Comparison of ENCODE assay signal across 29 cellular contexts in genomic region chr13:111467111-111467890, GRCh38.
"Had no signal": no experiment of that assay in that cellular context is flagged by ENCODE, and none has a peak within 500 bp of the region (broad histone marks: within the 10 kb centered on the region; RNA-seq: fewer than 3 reads in every experiment).

No MANE protein-coding gene starts in this region.

- H3K9me3 ChIP-seq: esophagus squamous epithelium, gastroesophageal sphincter had no signal

- H3K27ac Mint-ChIP-seq: activated B cell treated with CpG ODN at 0.5 μM for 24 hours; activated naive CD4-positive, alpha-beta T cell treated with anti-CD3 and anti-CD28 coated beads, Interleukin-2, amount 10 ng/mL, durations not matched to agents 7 days and 5 days; activated naive CD4-positive, alpha-beta T cell treated with anti-CD3 and anti-CD28 coated beads, Interleukin-2, amount 50 U/mL, for 72 hours; activated naive CD8-positive, alpha-beta T cell treated with anti-CD3 and anti-CD28 coated beads, Interleukin-2, amount 10 ng/mL, durations not matched to agents 7 days and 5 days; activated T-cell treated with anti-CD3 and anti-CD28 coated beads, Interleukin-2, amount 50 U/mL, for 24 hours; activated T-cell treated with anti-CD3 and anti-CD28 coated beads, Interleukin-2, amount 50 U/mL, for 72 hours; effector memory CD8-positive, alpha-beta T cell; T-helper 17 cell; T-helper 2 cell treated with Interferon-gamma antibody and Interleukin-4, amounts not matched to agents 5 μg/mL and 100 μg/mL, for 36 hours had no signal

- H3K27ac ChIP-seq: brain microvascular endothelial cell, epithelial cell of prostate, esophagus squamous epithelium, gastroesophageal sphincter, WERI-Rb-1 had no signal

- H3K4me1 ChIP-seq: esophagus squamous epithelium, gastroesophageal sphincter had no signal

- H3K9me3 Mint-ChIP-seq: activated B cell treated with CpG ODN at 0.5 μM for 24 hours; activated naive CD4-positive, alpha-beta T cell treated with anti-CD3 and anti-CD28 coated beads, Interleukin-2, amount 10 ng/mL, durations not matched to agents 7 days and 5 days; activated naive CD4-positive, alpha-beta T cell treated with anti-CD3 and anti-CD28 coated beads, Interleukin-2, amount 50 U/mL, for 72 hours; activated naive CD8-positive, alpha-beta T cell treated with anti-CD3 and anti-CD28 coated beads, Interleukin-2, amount 10 ng/mL, durations not matched to agents 7 days and 5 days; activated T-cell treated with anti-CD3 and anti-CD28 coated beads, Interleukin-2, amount 50 U/mL, for 24 hours; activated T-cell treated with anti-CD3 and anti-CD28 coated beads, Interleukin-2, amount 50 U/mL, for 72 hours; central memory CD8-positive, alpha-beta T cell; effector memory CD8-positive, alpha-beta T cell; T-helper 2 cell treated with Interferon-gamma antibody and Interleukin-4, amounts not matched to agents 5 μg/mL and 100 μg/mL, for 36 hours had no signal

- DNase-seq: activated B cell treated with CpG ODN at 0.5 μM for 24 hours; activated CD4-positive, alpha-beta T cell treated with anti-CD3 and anti-CD28 coated beads for 48 hours; activated CD4-positive, alpha-beta T cell treated with anti-CD3 and anti-CD28 coated beads, Interleukin-2, amount 50 U/mL, for 1 hour; activated CD4-positive, alpha-beta T cell treated with anti-CD3 and anti-CD28 coated beads, Interleukin-2, amount 50 U/mL, for 48 hours; activated CD8-positive, alpha-beta memory T cell treated with anti-CD3 and anti-CD28 coated beads, Interleukin-2, amount 50 U/mL, for 4 hours; activated gamma-delta T cell; activated naive CD4-positive, alpha-beta T cell; activated naive CD4-positive, alpha-beta T cell treated with anti-CD3 and anti-CD28 coated beads, Interleukin-2, amount 10 ng/mL, durations not matched to agents 7 days and 5 days; activated naive CD8-positive, alpha-beta T cell treated with anti-CD3 and anti-CD28 coated beads, Interleukin-2, amount 10 ng/mL, durations not matched to agents 7 days and 5 days; activated T-cell treated with anti-CD3 and anti-CD28 coated beads, Interleukin-2, amount 50 U/mL, for 24 hours; activated T-cell treated with anti-CD3 and anti-CD28 coated beads, Interleukin-2, amount 50 U/mL, for 72 hours; anterior cingulate cortex; brain microvascular endothelial cell; cortex of kidney; dermis blood vessel endothelial cell; effector CD4-positive, alpha-beta T cell; effector memory CD8-positive, alpha-beta T cell; esophagus squamous epithelium; foreskin melanocyte; T-helper 1 cell; T-helper 17 cell; T1000; WERI-Rb-1 had no signal

- H3K4me3 Mint-ChIP-seq: activated B cell treated with CpG ODN at 0.5 μM for 24 hours; activated naive CD4-positive, alpha-beta T cell treated with anti-CD3 and anti-CD28 coated beads, Interleukin-2, amount 10 ng/mL, durations not matched to agents 7 days and 5 days; activated naive CD8-positive, alpha-beta T cell treated with anti-CD3 and anti-CD28 coated beads, Interleukin-2, amount 10 ng/mL, durations not matched to agents 7 days and 5 days; activated T-cell treated with anti-CD3 and anti-CD28 coated beads, Interleukin-2, amount 50 U/mL, for 24 hours; activated T-cell treated with anti-CD3 and anti-CD28 coated beads, Interleukin-2, amount 50 U/mL, for 72 hours; central memory CD8-positive, alpha-beta T cell; effector memory CD8-positive, alpha-beta T cell; T-helper 17 cell; T-helper 2 cell treated with Interferon-gamma antibody and Interleukin-4, amounts not matched to agents 5 μg/mL and 100 μg/mL, for 36 hours had no signal

- ATAC-seq: activated CD4-positive, CD25-positive, alpha-beta regulatory T cell treated with anti-CD3 and anti-CD28 coated beads, Interleukin-2, amount 50 U/mL, for 24 hours; activated naive CD4-positive, alpha-beta T cell treated with anti-CD3 and anti-CD28 coated beads, Interleukin-2, amount 50 U/mL, for 72 hours; activated T-cell treated with anti-CD3 and anti-CD28 coated beads, Interleukin-2, amount 50 U/mL, for 72 hours; effector memory CD8-positive, alpha-beta T cell; gastroesophageal sphincter; T-helper 17 cell had no signal

- H3K36me3 Mint-ChIP-seq: activated naive CD4-positive, alpha-beta T cell treated with anti-CD3 and anti-CD28 coated beads, Interleukin-2, amount 10 ng/mL, durations not matched to agents 7 days and 5 days; activated naive CD4-positive, alpha-beta T cell treated with anti-CD3 and anti-CD28 coated beads, Interleukin-2, amount 50 U/mL, for 72 hours; activated naive CD8-positive, alpha-beta T cell treated with anti-CD3 and anti-CD28 coated beads, Interleukin-2, amount 10 ng/mL, durations not matched to agents 7 days and 5 days had no signal

- H3K4me3 ChIP-seq: esophagus squamous epithelium, gastroesophageal sphincter had no signal

- H3K27me3 Mint-ChIP-seq: activated B cell treated with CpG ODN at 0.5 μM for 24 hours had no signal

- H3K4me1 Mint-ChIP-seq: activated B cell treated with CpG ODN at 0.5 μM for 24 hours; activated naive CD4-positive, alpha-beta T cell treated with anti-CD3 and anti-CD28 coated beads, Interleukin-2, amount 10 ng/mL, durations not matched to agents 7 days and 5 days; activated naive CD8-positive, alpha-beta T cell treated with anti-CD3 and anti-CD28 coated beads, Interleukin-2, amount 10 ng/mL, durations not matched to agents 7 days and 5 days; central memory CD8-positive, alpha-beta T cell; T-helper 17 cell had no signal

- H3K36me3 ChIP-seq: brain microvascular endothelial cell, esophagus squamous epithelium, gastroesophageal sphincter, WERI-Rb-1 had no signal
